ENCODE assay signal across 20 cellular contexts in genomic region chr1:43587594-43587993, GRCh38. TPM values are rescaled to one million over a fixed set of nuclear protein-coding genes. Genes with fewer than 3 reads are reported as not detected.
DNase-seq lines count a peak whose midpoint lies in the region; ATAC-seq and TF ChIP-seq lines count a peak whose summit lies in the region.
"Had no signal": no experiment of that assay in that cellular context is flagged by ENCODE, and none has a peak within 500 bp of the region (broad histone marks: within the 10 kb centered on the region; RNA-seq: fewer than 3 reads in every experiment).

No MANE protein-coding gene starts in this region.

- H3K27me3 ChIP-seq in mammary epithelial cell (ENCODE audit: insufficient read depth, low read length) (no peaks in the 10 kb centered on the region), upper lobe of left lung (no peaks in the 10 kb centered on the region)
- H3K27me3 ChIP-seq: pancreas had no signal

- H3K4me3 ChIP-seq in mammary epithelial cell (replicated peaks in 1 of 3; ENCODE audit: insufficient read depth in 1 of 3, low read depth in 2 of 3, low read length in 3 of 3) (no peak overlapping the region), upper lobe of left lung (no peak overlapping the region)
- H3K4me3 ChIP-seq: pancreas, PC-9 had no signal

- H3K9me3 ChIP-seq in mammary epithelial cell (replicated peaks; ENCODE audit: insufficient read depth, low read length) (no peaks in the 10 kb centered on the region), upper lobe of left lung (no peaks in the 10 kb centered on the region)
- H3K9me3 ChIP-seq: pancreas had no signal

- TF ChIP-seq CTCF in mammary epithelial cell (conservative IDR thresholded peaks at IDR 0.05 in 1 of 2, IDR thresholded peaks at IDR 0.05 in 1 of 2; ENCODE audit: extremely low read depth in 1 of 2, insufficient read depth in 1 of 2, low read depth in 1 of 2, low read length in 2 of 2) (no peak), upper lobe of left lung (IDR thresholded peaks at IDR 0.05) (no peak)

- BruUV-seq in mammary epithelial cell (replicated peaks; lab: Mats Ljungman, UMichigan), result no TSS peak

- intact Hi-C loops in mammary epithelial cell (cut with micrococcal nuclease), result loop anchor here (1.0 to 2.0 kb wide), 2 partner anchors 21 to 37 kb away; no protein-coding TSS in a partner anchor

- WGBS in mammary epithelial cell (ENCODE audit: low coverage, missing lambda C conversion rate), result 33% methylated on average over 8 of the region's 9 CpGs
- WGBS in upper lobe of left lung, 2 donors, result 82 to 90% methylated on average over 2 to 9 of the region's 9 CpGs

- H3K4me2 ChIP-seq in mammary epithelial cell (ENCODE audit: insufficient read depth, low read depth, low read length), result peak overlapping the region; percentile 19
- H3K4me2 ChIP-seq: PC-9 had no signal

- no peak overlapping the region for H3K9ac ChIP-seq in mammary epithelial cell (ENCODE audit: insufficient read depth, low read length)

- dilution Hi-C loops in mammary epithelial cell (cut with HindIII; ENCODE audit: low sequenced_read_pairs), result loop anchor here (5.0 to 10.0 kb wide), 2 partner anchors 35 to 387 kb away; partner anchors contain the start of genes ATP6V0B, B4GALT2 and DPH2

- no peak overlapping the region for H2AFZ ChIP-seq in mammary epithelial cell (ENCODE audit: low read depth, low read length)
- H2AFZ ChIP-seq: PC-9 had no signal

- in situ Hi-C loops in mammary epithelial cell (cut with MboI; ENCODE audit: low sequenced_read_pairs in 2 of 2), result no loop called here

- H3K79me2 ChIP-seq in mammary epithelial cell (ENCODE audit: insufficient read depth, low read length), result peaks cover 7% of the 10 kb centered on the region

- DNase-seq in NCI-H510A treated with DMSO at 0.1 percent for 48 hours (lab: John Stamatoyannopoulos, UW) (peak; percentile 57), NCI-H510A (lab: John Stamatoyannopoulos, UW) (no peak), mammary epithelial cell (peak; percentile 66), iris pigment epithelial cell (ENCODE audit: low read depth) (peak; percentile 36), upper lobe of left lung (peak in 1 of 2 donors; percentile 32), DMS79 (lab: John Stamatoyannopoulos, UW) (no peak), GM19238 (ENCODE audit: insufficient read length, low spot score) (no peak)
- DNase-seq: activated CD8-positive, alpha-beta memory T cell treated with anti-CD3 and anti-CD28 coated beads, Interleukin-2, amount 50 U/mL, for 48 hours; COR-L47; H7; Karpas-422; NCI-H146; NCI-H524; pancreas; stimulated activated CD8-positive, alpha-beta memory T cell treated with anti-CD3 and anti-CD28 coated beads, Interleukin-4, amount 100 ng/mL, for 48 hours; T-cell had no signal

- no peak for TF ChIP-seq EP300 in upper lobe of left lung (IDR thresholded peaks at IDR 0.05)

- H3K36me3 ChIP-seq in mammary epithelial cell (ENCODE audit: insufficient read depth, low read length) (peaks cover 8% of the 10 kb centered on the region), upper lobe of left lung (peaks cover 0 to 36% (median 17%) of the 10 kb centered on the region in 4 donors)

- TF ChIP-seq POLR2A in upper lobe of left lung (IDR thresholded peaks at IDR 0.05), result no peak

- CTCF ChIA-PET in mammary epithelial cell (lab: Charles Lee; ENCODE audit: low non-redundant PET), result no interaction called here

- H3K4me1 ChIP-seq in mammary epithelial cell (ENCODE audit: insufficient read depth, low read length) (peaks cover 38% of the 10 kb centered on the region), upper lobe of left lung (peaks cover 0 to 2% (median 0%) of the 10 kb centered on the region in 4 donors)
- H3K4me1 ChIP-seq: pancreas had no signal

- H3K27ac ChIP-seq in mammary epithelial cell (ENCODE audit: insufficient read depth, low read depth, low read length), result no peak overlapping the region
- H3K27ac ChIP-seq in upper lobe of left lung, result peak overlapping the region in 3 of 4 donors; percentile 27 to 40 (median 35)
- H3K27ac ChIP-seq: 22Rv1, pancreas, PC-9 had no signal

- no peak for ATAC-seq in upper lobe of left lung (ENCODE audit: low FRiP score in 2 of 2)
- ATAC-seq in GM18511 (IDR thresholded peaks at IDR 0.05; ENCODE audit: unreplicated experiment), result no peak
- ATAC-seq: activated CD4-positive, CD25-positive, alpha-beta regulatory T cell treated with anti-CD3 and anti-CD28 coated beads, Interleukin-2, amount 50 U/mL, for 24 hours; T-cell had no signal

- H4K20me1 ChIP-seq in mammary epithelial cell (ENCODE audit: insufficient read depth, low read length), result no peaks in the 10 kb centered on the region

RNA-seq across cellular contexts. Expression of gene PTPRF, which starts 56.9 kb away (rescaled TPM):
- 100 to 1,000 TPM; 152 to 200 TPM for total RNA-seq in mammary epithelial cell
- 131 TPM for polyA plus RNA-seq in mammary epithelial cell
- 442 TPM for polyA minus RNA-seq in mammary epithelial cell
- 100 to 1,000 TPM; 133 to 201 (median 171) TPM for total RNA-seq in upper lobe of left lung

Comparison
In these comparisons a context has a peak if more than half of its experiments do, and no peak if none do; other contexts are left out.
1. DNase-seq: peak in NCI-H510A treated with DMSO at 0.1 percent for 48 hours (single experiment), mammary epithelial cell (single experiment) and iris pigment epithelial cell (single experiment); none in NCI-H510A (single experiment), DMS79 (single experiment) and GM19238 (single experiment).